In genomic region chr17:42772945-42773289, GRCh38 we compare ENCODE assay signal across 9 cellular contexts. TPM values are rescaled to one million over a fixed set of nuclear protein-coding genes. Genes with fewer than 3 reads are reported as not detected.
DNase-seq lines count a peak whose midpoint lies in the region; ATAC-seq, FAIRE-seq and TF ChIP-seq lines count a peak whose summit lies in the region.
"Had no signal": no experiment of that assay in that cellular context is flagged by ENCODE, and none has a peak within 500 bp of the region (broad histone marks: within the 10 kb centered on the region; RNA-seq: fewer than 3 reads in every experiment).

No MANE protein-coding gene starts in this region.

- POLR2A ChIA-PET in A549 (lab: Yijun Ruan, JAX) = interaction anchor here (0.6 to 2.9 kb wide), 26 partner anchors 9 to 224 kb away, joined by 3 to 21 read pairs (median 4); partner anchors contain the start of genes BECN1, CNTD1, COA3 and PLEKHH3

- H3K79me2 ChIP-seq in mammary epithelial cell (ENCODE audit: insufficient read depth, low read length) = peaks cover 16% of the 10 kb centered on the region

- H3K36me3 ChIP-seq in mammary epithelial cell (ENCODE audit: insufficient read depth, low read length) (peaks cover 9% of the 10 kb centered on the region), mucosa of rectum (ENCODE audit: control insufficient read depth in 2 of 2, insufficient read depth in 2 of 2, low read length in 2 of 2) (peaks cover 12 to 22% of the 10 kb centered on the region in 2 donors)

- H3K4me2 ChIP-seq in A549 (peak overlapping the region; percentile 91), mammary epithelial cell (ENCODE audit: insufficient read depth, low read depth, low read length) (peak overlapping the region; percentile 88)

- no peak; the same call in 2 of the 3 replicates for TF ChIP-seq CTCF in A549 (IDR thresholded peaks at IDR 0.05)
- no peak for TF ChIP-seq CTCF in HL-60 (IDR thresholded peaks at IDR 0.05; ENCODE audit: insufficient read depth, low read length)
- no peak for TF ChIP-seq CTCF in mammary epithelial cell (conservative IDR thresholded peaks at IDR 0.05 in 1 of 2, IDR thresholded peaks at IDR 0.05 in 1 of 2; ENCODE audit: extremely low read depth in 1 of 2, insufficient read depth in 1 of 2, low read depth in 1 of 2, low read length in 2 of 2)

- TF ChIP-seq RAD21 in A549 (conservative IDR thresholded peaks at IDR 0.05 in 1 of 2, IDR thresholded peaks at IDR 0.05 in 1 of 2) = no peak

- DNase-seq in A549 (ENCODE audit: low read depth in 1 of 2, low spot score in 1 of 2) = no peak
- DNase-seq in HL-60 (ENCODE audit: low read depth in 1 of 2, low spot score in 1 of 2) = no peak
- DNase-seq in mammary epithelial cell = no peak
- DNase-seq in occipital lobe (lab: John Stamatoyannopoulos, UW) = no peak
- no peak for DNase-seq in SHP77 treated with DMSO at 0.1 percent for 48 hours (lab: John Stamatoyannopoulos, UW)
- DNase-seq in NCI-H1105 treated with DMSO at 0.1 percent for 48 hours (lab: John Stamatoyannopoulos, UW) = no peak

- peak overlapping the region; percentile 54 for H3K9ac ChIP-seq in mammary epithelial cell (ENCODE audit: insufficient read depth, low read length)
- H3K9ac ChIP-seq in mucosa of rectum (ENCODE audit: low read depth in 1 of 2, low read length in 2 of 2) = peak overlapping the region; percentile 89 to 99

- in situ Hi-C loops in mammary epithelial cell (cut with MboI; ENCODE audit: low sequenced_read_pairs in 2 of 2) = loop anchor here in 1 of 2 donors (5.0 kb wide), 1 partner anchor 49 kb away; the partner anchor contains the start of gene BECN1

- no peaks in the 10 kb centered on the region for H3K27me3 ChIP-seq in HL-60 (ENCODE audit: insufficient read depth, poor library complexity, severe bottlenecking)
- no peaks in the 10 kb centered on the region for H3K27me3 ChIP-seq in mammary epithelial cell (ENCODE audit: insufficient read depth, low read length)
- no peaks in the 10 kb centered on the region for H3K27me3 ChIP-seq in mucosa of rectum (ENCODE audit: control insufficient read depth in 2 of 2, insufficient read depth in 2 of 2, low read length in 2 of 2)

- TSS peak; percentile 45 for BruUV-seq in mammary epithelial cell (replicated peaks; lab: Mats Ljungman, UMichigan)

- ATAC-seq in A549 = peak in 1 of 2 experiments; percentile 15; a peak in 3 of 6 replicates
- ATAC-seq in GM21423 (IDR thresholded peaks at IDR 0.05; ENCODE audit: unreplicated experiment) = no peak

- dilution Hi-C loops in mammary epithelial cell (cut with HindIII; ENCODE audit: low sequenced_read_pairs) = no loop called here

- intact Hi-C loops in mammary epithelial cell (cut with micrococcal nuclease) = loop anchor here (1.0 to 2.0 kb wide), 3 partner anchors 25 to 52 kb away; partner anchors contain the start of genes BECN1, CNTD1 and COA3

- CTCF ChIA-PET in A549 (lab: Yijun Ruan, JAX) (interaction anchor here (0.8 to 4.4 kb wide), 16 partner anchors 9 to 195 kb away, joined by 3 to 48 read pairs (median 4); partner anchors contain the start of genes BECN1 and PSMC3IP), mammary epithelial cell (lab: Charles Lee; ENCODE audit: low non-redundant PET) (interaction anchor here (0.8 to 1.4 kb wide), 2 partner anchors 9 to 25 kb away, joined by 5 to 6 read pairs; no protein-coding TSS in a partner anchor)

- WGBS in A549 (ENCODE audit: missing lambda C conversion rate) = under 1% methylated on average over 3 of the region's 3 CpGs
- 0% methylated on average over 3 of the region's 3 CpGs for WGBS in mammary epithelial cell (ENCODE audit: low coverage, missing lambda C conversion rate)

- no peak for TF ChIP-seq EP300 in A549 (IDR thresholded peaks at IDR 0.05)

- H3K4me3 ChIP-seq in A549 (peak overlapping the region; percentile 65), HL-60 (replicated peaks; ENCODE audit: insufficient read depth, low read length) (peak overlapping the region; percentile 88), mammary epithelial cell (replicated peaks in 1 of 3; ENCODE audit: insufficient read depth in 1 of 3, low read depth in 2 of 3, low read length in 3 of 3) (peak overlapping the region; percentile 65 to 84 (median 78)), mucosa of rectum (ENCODE audit: low read length in 2 of 2) (peak overlapping the region; percentile 95 to 98)

- no peak for TF ChIP-seq POLR2A in A549 (IDR thresholded peaks at IDR 0.05; ENCODE audit: low read length)

- FAIRE-seq in A549 (lab: Jason Lieb, UNC) = no peak

- H2AFZ ChIP-seq in mammary epithelial cell (ENCODE audit: low read depth, low read length) = peak overlapping the region; percentile 97

- H3K4me1 ChIP-seq in A549 (peaks cover 21% of the 10 kb centered on the region), mammary epithelial cell (ENCODE audit: insufficient read depth, low read length) (peaks cover 11% of the 10 kb centered on the region), mucosa of rectum (ENCODE audit: control insufficient read depth in 2 of 2, insufficient read depth in 2 of 2, low read length in 2 of 2) (peaks cover 7 to 13% of the 10 kb centered on the region in 2 donors)

- peak overlapping the region; percentile 80 to 97 for H3K27ac ChIP-seq in A549
- peak overlapping the region; percentile 72 for H3K27ac ChIP-seq in HL-60 (replicated peaks)
- H3K27ac ChIP-seq in mammary epithelial cell (ENCODE audit: insufficient read depth, low read depth, low read length) = peak overlapping the region; percentile 87
- H3K27ac ChIP-seq in mucosa of rectum (ENCODE audit: low read depth in 2 of 2, low read length in 2 of 2) = peak overlapping the region in 1 of 2 donors; percentile 84

- H3K9me3 ChIP-seq in A549 (no peaks in the 10 kb centered on the region), mammary epithelial cell (replicated peaks; ENCODE audit: insufficient read depth, low read length) (no peaks in the 10 kb centered on the region), mucosa of rectum (ENCODE audit: control insufficient read depth in 2 of 2, low read length in 2 of 2) (no peaks in the 10 kb centered on the region)

- H4K20me1 ChIP-seq in mammary epithelial cell (ENCODE audit: insufficient read depth, low read length) = no peaks in the 10 kb centered on the region

TF ChIP-seq in A549, 52 proteins besides CTCF, POLR2A, EP300 and RAD21 (continues in another document):
- TF ChIP-seq, protein P1, sequence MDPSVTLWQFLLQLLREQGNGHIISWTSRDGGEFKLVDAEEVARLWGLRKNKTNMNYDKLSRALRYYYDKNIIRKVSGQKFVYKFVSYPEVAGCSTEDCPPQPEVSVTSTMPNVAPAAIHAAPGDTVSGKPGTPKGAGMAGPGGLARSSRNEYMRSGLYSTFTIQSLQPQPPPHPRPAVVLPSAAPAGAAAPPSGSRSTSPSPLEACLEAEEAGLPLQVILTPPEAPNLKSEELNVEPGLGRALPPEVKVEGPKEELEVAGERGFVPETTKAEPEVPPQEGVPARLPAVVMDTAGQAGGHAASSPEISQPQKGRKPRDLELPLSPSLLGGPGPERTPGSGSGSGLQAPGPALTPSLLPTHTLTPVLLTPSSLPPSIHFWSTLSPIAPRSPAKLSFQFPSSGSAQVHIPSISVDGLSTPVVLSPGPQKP (IDR thresholded peaks at IDR 0.05; ENCODE audit: low read depth, low read length) = no peak
- no peak for TF ChIP-seq CHD4 (IDR thresholded peaks at IDR 0.05; ENCODE audit: borderline replicate concordance)

RNA-seq across cellular contexts. Expression of gene VPS25, which starts 0.3 kb away (rescaled TPM):
- polyA plus RNA-seq in A549 (2011; rRNA removed) = 143 and 173 TPM in 2 replicates
- polyA plus RNA-seq in A549 (2012; cell fraction: cytosol; rRNA removed) = 154 and 190 TPM in 2 replicates
- 126 and 138 TPM in 2 replicates for polyA plus RNA-seq in A549 (2012; cell fraction: nucleus; rRNA removed)
- 118 to 132 TPM (median 119 TPM) in 3 replicates for polyA plus RNA-seq in A549 (2017; fragmentation: RNase III; extraction: RNeasy Plus Mini Kit Qiagen cat#74134 plus additional on column Dnase treatment)
- 99.5 and 105 TPM in 2 replicates for polyA minus RNA-seq in A549 (2011; rRNA and poly(A)+ RNA removed)
- 10 to 100 TPM; 58.0 to 83.6 TPM for total RNA-seq in mammary epithelial cell
- 134 TPM for polyA plus RNA-seq in mammary epithelial cell
- polyA minus RNA-seq in mammary epithelial cell = 98.6 TPM
- 24.5 TPM for total RNA-seq in occipital lobe

RNA-seq across cellular contexts. Expression of gene WNK4, which starts 7.5 kb away (rescaled TPM):
- polyA plus RNA-seq in A549 (2011; rRNA removed) (1.1 and 1.6 TPM in 2 replicates), A549 (2017; fragmentation: RNase III; extraction: RNeasy Plus Mini Kit Qiagen cat#74134 plus additional on column Dnase treatment) (1.3 to 1.5 TPM (median 1.5 TPM) in 3 replicates), mammary epithelial cell (0.11 TPM)
- polyA plus RNA-seq in A549 (2012; cell fraction: cytosol; rRNA removed) = 1.2 TPM in 2 replicates
- 8.6 and 9.8 TPM in 2 replicates for polyA plus RNA-seq in A549 (2012; cell fraction: nucleus; rRNA removed)
- 1.3 and 1.4 TPM in 2 replicates for polyA minus RNA-seq in A549 (2011; rRNA and poly(A)+ RNA removed)
- total RNA-seq in mammary epithelial cell (under 1 TPM in 1 of 2 donors, not detected in 1; 0.75 TPM), occipital lobe (0.31 TPM)
- polyA minus RNA-seq in mammary epithelial cell = not detected

RNA-seq across cellular contexts. Expression of gene RAMP2, which starts 11.9 kb away (rescaled TPM):
- 0.49 and 1.2 TPM in 2 replicates for polyA plus RNA-seq in A549 (2011; rRNA removed)
- 1.4 and 1.5 TPM in 2 replicates for polyA plus RNA-seq in A549 (2012; cell fraction: cytosol; rRNA removed)
- polyA plus RNA-seq in A549 (2012; cell fraction: nucleus; rRNA removed) = 0.58 and 1.4 TPM in 2 replicates
- 0.30 to 1.0 TPM (median 0.87 TPM) in 3 replicates for polyA plus RNA-seq in A549 (2017; fragmentation: RNase III; extraction: RNeasy Plus Mini Kit Qiagen cat#74134 plus additional on column Dnase treatment)
- 0.37 TPM in 1 of 2 replicates, not detected in the other for polyA minus RNA-seq in A549 (2011; rRNA and poly(A)+ RNA removed)
- total RNA-seq in mammary epithelial cell = not detected
- 0.08 TPM for polyA plus RNA-seq in mammary epithelial cell
- polyA minus RNA-seq in mammary epithelial cell = not detected
- 14.3 TPM for total RNA-seq in occipital lobe

RNA-seq across cellular contexts. Expression of gene COA3, which starts 25.6 kb away (rescaled TPM):
- polyA plus RNA-seq in A549 (2011; rRNA removed) (126 and 170 TPM in 2 replicates), A549 (2017; fragmentation: RNase III; extraction: RNeasy Plus Mini Kit Qiagen cat#74134 plus additional on column Dnase treatment) (127 to 131 TPM (median 130 TPM) in 3 replicates), mammary epithelial cell (96.7 TPM)
- polyA plus RNA-seq in A549 (2012; cell fraction: cytosol; rRNA removed) = 183 and 191 TPM in 2 replicates
- polyA plus RNA-seq in A549 (2012; cell fraction: nucleus; rRNA removed) = 85.4 and 99.0 TPM in 2 replicates
- 76.1 and 85.5 TPM in 2 replicates for polyA minus RNA-seq in A549 (2011; rRNA and poly(A)+ RNA removed)
- total RNA-seq in mammary epithelial cell (10 to 100 TPM; 31.5 to 49.1 TPM), occipital lobe (61.8 TPM)
- 107 TPM for polyA minus RNA-seq in mammary epithelial cell

RNA-seq across cellular contexts. Expression of gene CNTD1, which starts 25.7 kb away (rescaled TPM):
- polyA plus RNA-seq in A549 (2011; rRNA removed) (0.06 and 0.07 TPM in 2 replicates), A549 (2017; fragmentation: RNase III; extraction: RNeasy Plus Mini Kit Qiagen cat#74134 plus additional on column Dnase treatment) (0.10 to 0.47 TPM (median 0.17 TPM) in 3 replicates), mammary epithelial cell (not detected)
- polyA plus RNA-seq in A549 (2012; cell fraction: cytosol; rRNA removed) = 0.04 TPM in 2 replicates
- polyA plus RNA-seq in A549 (2012; cell fraction: nucleus; rRNA removed) = not detected in 2 replicates
- not detected in 2 replicates for polyA minus RNA-seq in A549 (2011; rRNA and poly(A)+ RNA removed)
- total RNA-seq in mammary epithelial cell (under 1 TPM in 1 of 2 donors, not detected in 1; under 0.01 TPM), occipital lobe (0.47 TPM)
- polyA minus RNA-seq in mammary epithelial cell = not detected
- total RNA-seq: pulmonary artery endothelial cell had no signal

Comparison
In these comparisons a context has a peak if more than half of its experiments do, and no peak if none do; other contexts are left out.
1. RNA of gene RAMP2, which starts 11.9 kb away (total RNA-seq): 14.3 TPM in occipital lobe (single experiment); not detected in mammary epithelial cell; every median in the first group is over 10 times any median in the second.
2. Peak in every context shown above with its lines, with median percentiles within 50 percentile points of each other: H3K4me3 ChIP-seq.